Comparison of ENCODE assay signal across 2 cellular contexts in the genomic region with DNA sequence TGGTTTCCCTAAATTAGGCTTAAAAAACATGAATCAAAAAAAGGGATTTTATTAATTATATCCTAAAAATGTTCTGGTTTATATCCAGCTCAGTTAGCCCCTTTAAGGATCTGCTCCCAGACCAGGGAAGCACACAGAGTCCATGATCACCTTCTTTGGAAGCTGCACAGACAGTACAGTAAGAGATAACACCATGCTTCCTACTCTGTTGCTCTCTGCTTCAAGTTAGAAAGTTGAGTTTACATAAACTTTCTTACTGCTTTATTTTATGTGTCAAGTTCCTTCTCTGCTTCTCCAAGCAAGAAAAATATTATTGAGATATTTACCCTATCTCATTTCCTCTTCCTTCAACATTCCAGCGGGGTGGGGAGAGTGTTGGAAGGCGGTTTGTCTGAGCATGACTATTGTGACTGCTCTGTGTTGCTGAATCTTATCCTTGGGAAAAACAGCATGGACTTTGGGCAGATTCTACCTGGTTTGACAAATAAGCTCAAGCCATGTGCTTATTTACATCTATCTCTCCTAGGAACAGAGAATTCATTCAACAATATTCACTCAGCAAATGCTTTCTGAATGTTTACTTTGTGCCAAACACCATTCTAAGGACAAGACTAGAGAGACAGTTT.
TF ChIP-seq lines count a peak whose summit lies in the region.

No MANE protein-coding gene starts in this region.

TF ChIP-seq in endothelial cell of umbilical vein, 7 proteins besides CTCF, POLR2A, EP300 and RAD21:
- TF ChIP-seq GATA2 (IDR thresholded peaks at IDR 0.05; ENCODE audit: insufficient read depth, insufficient read length, low read depth, low read length) (peak; percentile 46), POLR2AphosphoS5 (IDR thresholded peaks at IDR 0.05; ENCODE audit: insufficient read depth, low read depth, low read length) (no peak)

TF ChIP-seq in HepG2, 621 proteins besides CTCF, POLR2A, EP300 and RAD21:
- TF ChIP-seq, protein P1, sequence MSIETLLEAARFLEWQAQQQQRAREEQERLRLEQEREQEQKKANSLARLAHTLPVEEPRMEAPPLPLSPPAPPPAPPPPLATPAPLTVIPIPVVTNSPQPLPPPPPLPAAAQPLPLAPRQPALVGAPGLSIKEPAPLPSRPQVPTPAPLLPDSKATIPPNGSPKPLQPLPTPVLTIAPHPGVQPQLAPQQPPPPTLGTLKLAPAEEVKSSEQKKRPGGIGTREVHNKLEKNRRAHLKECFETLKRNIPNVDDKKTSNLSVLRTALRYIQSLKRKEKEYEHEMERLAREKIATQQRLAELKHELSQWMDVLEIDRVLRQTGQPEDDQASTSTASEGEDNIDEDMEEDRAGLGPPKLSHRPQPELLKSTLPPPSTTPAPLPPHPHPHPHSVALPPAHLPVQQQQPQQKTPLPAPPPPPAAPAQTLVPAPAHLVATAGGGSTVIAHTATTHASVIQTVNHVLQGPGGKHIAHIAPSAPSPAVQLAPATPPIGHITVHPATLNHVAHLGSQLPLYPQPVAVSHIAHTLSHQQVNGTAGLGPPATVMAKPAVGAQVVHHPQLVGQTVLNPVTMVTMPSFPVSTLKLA (IDR thresholded peaks at IDR 0.05): peak; percentile 25; the same call in 1 of the 2 replicates
- TF ChIP-seq FOXA3 (CRISPR knock-in tag; IDR thresholded peaks at IDR 0.05) (peak; percentile 52), ZNF264 (CRISPR knock-in tag; IDR thresholded peaks at IDR 0.05) (no peak), ELF3 (CRISPR knock-in tag; IDR thresholded peaks at IDR 0.05) (peak; percentile 23; the same call in 1 of the 2 replicates), TEAD3 (CRISPR knock-in tag; optimal IDR thresholded peaks at IDR 0.05; ENCODE audit: borderline replicate concordance) (peak; percentile 34)
